In genomic region chr4:16075061-16075460, GRCh38 we compare ENCODE assay signal across 26 cellular contexts. TPM values are rescaled to one million over a fixed set of nuclear protein-coding genes. Genes with fewer than 3 reads are reported as not detected.
DNase-seq lines count a peak whose midpoint lies in the region; ATAC-seq, FAIRE-seq and TF ChIP-seq lines count a peak whose summit lies in the region.
"Had no signal": no experiment of that assay in that cellular context is flagged by ENCODE, and none has a peak within 500 bp of the region (broad histone marks: within the 10 kb centered on the region; RNA-seq: fewer than 3 reads in every experiment).

No MANE protein-coding gene starts in this region.

- no peaks in the 10 kb centered on the region for H3K9me3 Mint-ChIP-seq in astrocyte (ENCODE audit: unreplicated experiment)
- H3K9me3 Mint-ChIP-seq: CD8-positive, alpha-beta memory T cell had no signal

- H3K23ac ChIP-seq in mesendoderm (ENCODE audit: low read length) = no peak overlapping the region

- H3K79me2 ChIP-seq in astrocyte (ENCODE audit: insufficient read depth, low read length) (no peaks in the 10 kb centered on the region), mesendoderm (ENCODE audit: control insufficient read depth, insufficient read depth, low read length) (peaks cover 46% of the 10 kb centered on the region)

- H3K9ac ChIP-seq in astrocyte (ENCODE audit: low read length) (no peak overlapping the region), mesendoderm (ENCODE audit: low read length) (no peak overlapping the region)
- H3K9ac ChIP-seq: GM23248 had no signal

- no peak overlapping the region for H2AFZ ChIP-seq in astrocyte (ENCODE audit: low read depth, low read length)
- H2AFZ ChIP-seq: GM23248 had no signal

- H3K4me3 ChIP-seq in astrocyte (ENCODE audit: insufficient read depth, low read depth, low read length) (no peak overlapping the region), epithelial cell of proximal tubule (ENCODE audit: low read depth, low read length) (no peak overlapping the region), mesendoderm (ENCODE audit: low read length) (no peak overlapping the region), adrenal gland (no peak overlapping the region)
- H3K4me3 ChIP-seq: GM23248, K562 had no signal

- H2BK5ac ChIP-seq in mesendoderm (ENCODE audit: low read length) = no peak overlapping the region

- H3K79me1 ChIP-seq in mesendoderm (ENCODE audit: low read length) = peaks cover 15% of the 10 kb centered on the region

- no peak overlapping the region for H3K18ac ChIP-seq in mesendoderm (ENCODE audit: low read length)

- H2BK15ac ChIP-seq in mesendoderm (replicated peaks; ENCODE audit: low read depth) = no peak overlapping the region

- no peak overlapping the region for H3K56ac ChIP-seq in mesendoderm (ENCODE audit: low read length)

- ATAC-seq in GM18858 (IDR thresholded peaks at IDR 0.05; ENCODE audit: unreplicated experiment) = no peak
- ATAC-seq in GM18861 (IDR thresholded peaks at IDR 0.05; ENCODE audit: unreplicated experiment) = no peak
- ATAC-seq: K562 had no signal

- no peaks in the 10 kb centered on the region for H4K20me1 ChIP-seq in astrocyte (ENCODE audit: insufficient read depth, low read length)

- no peak overlapping the region for H3K4me2 ChIP-seq in astrocyte (ENCODE audit: low read length)
- no peak overlapping the region for H3K4me2 ChIP-seq in mesendoderm (ENCODE audit: low read length)

- peaks cover 5% of the 10 kb centered on the region for H3K36me3 Mint-ChIP-seq in astrocyte (ENCODE audit: low read depth, unreplicated experiment)
- H3K36me3 Mint-ChIP-seq: CD4-positive, CD25-positive, alpha-beta regulatory T cell; CD8-positive, alpha-beta memory T cell had no signal

- H4K5ac ChIP-seq in mesendoderm (ENCODE audit: low read length) = no peak overlapping the region

- no peak overlapping the region for H4K8ac ChIP-seq in mesendoderm (ENCODE audit: low read depth, low read length)

- no peak overlapping the region for H3K27ac Mint-ChIP-seq in astrocyte (ENCODE audit: unreplicated experiment)
- H3K27ac Mint-ChIP-seq: CD4-positive, CD25-positive, alpha-beta regulatory T cell; CD8-positive, alpha-beta memory T cell had no signal

- intact Hi-C loops in adrenal gland (cut with DNase I) = no loop called here

- H3K4ac ChIP-seq in mesendoderm (ENCODE audit: low read depth, low read length) = no peak overlapping the region

- no peak overlapping the region for H2BK120ac ChIP-seq in mesendoderm (ENCODE audit: low read depth, low read length)

- TF ChIP-seq POLR2A in adrenal gland (IDR thresholded peaks at IDR 0.05) = no peak

- H3K9me3 ChIP-seq in astrocyte (ENCODE audit: insufficient read depth, low read depth, low read length) = no peaks in the 10 kb centered on the region
- H3K9me3 ChIP-seq in adrenal gland (replicated peaks in 1 of 3) = no peaks in the 10 kb centered on the region
- H3K9me3 ChIP-seq: BE2C had no signal

- TF ChIP-seq CTCF in D721Med (IDR thresholded peaks at IDR 0.05; ENCODE audit: insufficient read depth, missing control alignments) (no peak), astrocyte (IDR thresholded peaks at IDR 0.05; ENCODE audit: insufficient read depth, low read depth, low read length) (no peak), epithelial cell of proximal tubule (conservative IDR thresholded peaks at IDR 0.05; ENCODE audit: low read depth, low read length) (no peak), adrenal gland (IDR thresholded peaks at IDR 0.05) (no peak)

- DNase-seq in D721Med (ENCODE audit: insufficient read length, low spot score) (no peak), astrocyte (ENCODE audit: low read depth) (peak; percentile 18), epithelial cell of proximal tubule (ENCODE audit: low read depth) (peak; percentile 37), mesendoderm (peak; percentile 63), AG08396 (ENCODE audit: low spot score) (no peak), adrenal gland (no peak)
- DNase-seq: 8988T; BE2C; C1 segment of cervical spinal cord; CD4-positive, CD25-positive, alpha-beta regulatory T cell; CD8-positive, alpha-beta memory T cell; COR-L47; DMS153; DMS79; GDM1; GM23248; HCEC 1CT; IMR-90 had no signal

- H3K27ac ChIP-seq in astrocyte (ENCODE audit: low read depth, low read length) (no peak overlapping the region), mesendoderm (ENCODE audit: low read depth, low read length) (no peak overlapping the region), adrenal gland (no peak overlapping the region)
- H3K27ac ChIP-seq: GM23248, HL-60 had no signal

- H3K27me3 ChIP-seq in astrocyte (ENCODE audit: insufficient read depth, low read length) (peaks cover 20% of the 10 kb centered on the region), mesendoderm (ENCODE audit: insufficient read depth, low read length, poor library complexity) (no peaks in the 10 kb centered on the region), adrenal gland (no peaks in the 10 kb centered on the region)

- H3K4me1 ChIP-seq in astrocyte (ENCODE audit: insufficient read depth, low read length) (no peaks in the 10 kb centered on the region), mesendoderm (ENCODE audit: control insufficient read depth, low read depth, low read length) (peaks cover 9% of the 10 kb centered on the region), adrenal gland (replicated peaks in 1 of 2) (no peaks in the 10 kb centered on the region)
- H3K4me1 ChIP-seq: BE2C had no signal

- FAIRE-seq in D721Med (lab: Jason Lieb, UNC) = peak; percentile 68
- FAIRE-seq in astrocyte (lab: Jason Lieb, UNC) = no peak
- FAIRE-seq: GM12892, H54, K562 had no signal

- H3K36me3 ChIP-seq in astrocyte (ENCODE audit: insufficient read depth, low read length) (no peaks in the 10 kb centered on the region), mesendoderm (ENCODE audit: control insufficient read depth, insufficient read depth, low read length) (no peaks in the 10 kb centered on the region), adrenal gland (replicated peaks in 1 of 2) (no peaks in the 10 kb centered on the region)
- H3K36me3 ChIP-seq: BE2C had no signal

- no peak overlapping the region for H2AK5ac ChIP-seq in mesendoderm (ENCODE audit: low read length)

- peaks cover 15% of the 10 kb centered on the region for H3K4me1 Mint-ChIP-seq in astrocyte (ENCODE audit: low read depth, unreplicated experiment)
- H3K4me1 Mint-ChIP-seq: CD4-positive, CD25-positive, alpha-beta regulatory T cell; CD8-positive, alpha-beta memory T cell had no signal

- no CpG with 5 or more reads among the region's 3 CpGs for WGBS in mesendoderm (ENCODE audit: extremely low coverage, insufficient coverage, low lambda C conversion rate)
- WGBS in adrenal gland, 4 donors = 59 to 74% (median 62%) methylated on average over 3 of the region's 3 CpGs

- H3K4me3 Mint-ChIP-seq in astrocyte (ENCODE audit: unreplicated experiment) = no peak overlapping the region
- H3K4me3 Mint-ChIP-seq: CD4-positive, CD25-positive, alpha-beta regulatory T cell; CD8-positive, alpha-beta memory T cell had no signal

- H3K27me3 Mint-ChIP-seq in astrocyte (ENCODE audit: low read depth, unreplicated experiment) = no peaks in the 10 kb centered on the region

RNA-seq across cellular contexts. Expression of gene PROM1, which starts 8.8 kb away (rescaled TPM):
- total RNA-seq in astrocyte = 34.5 and 38.0 TPM in 2 replicates
- 41.9 and 69.6 TPM in 2 replicates for total RNA-seq in epithelial cell of proximal tubule
- polyA plus RNA-seq in mesendoderm (2013, experiment 1 of 2) = 61.4 TPM
- 61.8 TPM for polyA plus RNA-seq in mesendoderm (2013, experiment 2 of 2)
- under 1 TPM in 4 of 8 donors, not detected in 4; 0.14 to 0.63 (median 0.39) TPM for total RNA-seq in adrenal gland
- polyA plus RNA-seq in adrenal gland = under 1 TPM; 0.16 to 0.42 (median 0.27) TPM
- total RNA-seq: GM23248, HT1080, IMR-90, K562 had no signal
- polyA plus RNA-seq: AG04450; CD4-positive, CD25-positive, alpha-beta regulatory T cell; CD8-positive, alpha-beta memory T cell; GM23248; IMR-90 had no signal

Comparison
In these comparisons a context has a peak if more than half of its experiments do, and no peak if none do; other contexts are left out.
1. DNase-seq: peak in astrocyte (single experiment), epithelial cell of proximal tubule (single experiment) and mesendoderm (single experiment); none in D721Med (single experiment), AG08396 (single experiment) and adrenal gland (0 of 7).
2. RNA of gene PROM1, which starts 8.8 kb away (total RNA-seq): 41.9 to 69.6 TPM in epithelial cell of proximal tubule and 34.5 to 38.0 TPM in astrocyte; 0.14 to 0.63 TPM in adrenal gland; every median in the first group is over 10 times any median in the second.